8 cellular contexts compared by ENCODE assay signal in genomic region chr7:27174077-27175004, GRCh38. TPM values are rescaled to one million over a fixed set of nuclear protein-coding genes. Genes with fewer than 3 reads are reported as not detected.
DNase-seq lines count a peak whose midpoint lies in the region; ATAC-seq and TF ChIP-seq lines count a peak whose summit lies in the region.

TSS of gene HOXA10 (minus strand) at chr7:27174320. CDS start at chr7:27174306, 14 bp downstream.

- H3K9me3 Mint-ChIP-seq in MCF 10A (ENCODE audit: unreplicated experiment): no peaks in the 10 kb centered on the region
- peaks cover 0 to 11% (median 2%) of the 10 kb centered on the region in 11 donors for H3K9me3 Mint-ChIP-seq in naive thymus-derived CD4-positive, alpha-beta T cell

- POLR2A ChIA-PET in MCF 10A (lab: Yijun Ruan, JAX): interaction anchor here (0.7 to 6.3 kb wide), 7 partner anchors 12 to 495 kb away, joined by 3 to 59 read pairs (median 36); partner anchors contain the start of genes HOXA5 and HOXA6
- POLR2A ChIA-PET in naive thymus-derived CD4-positive, alpha-beta T cell (lab: Charles Lee): interaction anchor here (1.1 kb wide), 1 partner anchor 25 kb away, joined by 4 read pairs; no protein-coding TSS in a partner anchor

- no peak for ATAC-seq in naive thymus-derived CD4-positive, alpha-beta T cell
- ATAC-seq in HG03196 (IDR thresholded peaks at IDR 0.05; ENCODE audit: unreplicated experiment) (no peak), GM21717 (IDR thresholded peaks at IDR 0.05; ENCODE audit: unreplicated experiment) (no peak), HG03280 (IDR thresholded peaks at IDR 0.05; ENCODE audit: unreplicated experiment) (no peak)

- H3K4me1 Mint-ChIP-seq in MCF 10A (ENCODE audit: insufficient read depth, unreplicated experiment): peaks cover 12% of the 10 kb centered on the region
- peaks cover 9 to 32% (median 20%) of the 10 kb centered on the region in 7 donors for H3K4me1 Mint-ChIP-seq in naive thymus-derived CD4-positive, alpha-beta T cell

- H3K4me1 ChIP-seq in DOHH2 (ENCODE audit: control insufficient read depth, low read length): peaks cover 13% of the 10 kb centered on the region
- peaks cover 16% of the 10 kb centered on the region in 2 donors for H3K4me1 ChIP-seq in naive thymus-derived CD4-positive, alpha-beta T cell (ENCODE audit: control insufficient read depth in 2 of 2, insufficient read depth in 2 of 2, low read length in 2 of 2)

- peak within 1 kb of the TSS; percentile 79 for H3K4me3 Mint-ChIP-seq in MCF 10A (ENCODE audit: unreplicated experiment)
- H3K4me3 Mint-ChIP-seq in naive thymus-derived CD4-positive, alpha-beta T cell: peak within 1 kb of the TSS in 9 of 10 donors; percentile 50 to 79 (median 69)

- H3K36me3 Mint-ChIP-seq in MCF 10A (ENCODE audit: insufficient read depth, unreplicated experiment): peaks cover 11% of the 10 kb centered on the region
- no peaks in the 10 kb centered on the region for H3K36me3 Mint-ChIP-seq in naive thymus-derived CD4-positive, alpha-beta T cell

- peak within 1 kb of the TSS; percentile 73 for H3K4me2 ChIP-seq in DOHH2 (ENCODE audit: low read length)

- DNase-seq in NB4 (ENCODE audit: low read depth) (peak; percentile 67), MCF 10A (ENCODE audit: unreplicated experiment) (no peak), activated gamma-delta T cell (lab: John Stamatoyannopoulos, UW) (no peak)
- peak in 3 of 9 donors; percentile 14 to 19 (median 15) for DNase-seq in naive thymus-derived CD4-positive, alpha-beta T cell

- H3K79me2 ChIP-seq in DOHH2 (ENCODE audit: control insufficient read depth, low read length): no peaks in the 10 kb centered on the region

- intact Hi-C loops in MCF 10A (cut with micrococcal nuclease): no loop called here
- intact Hi-C loops in naive thymus-derived CD4-positive, alpha-beta T cell (cut with micrococcal nuclease): loop anchor here in 1 of 2 donors (1.0 to 5.0 kb wide), 2 partner anchors 10 to 972 kb away; partner anchors contain the start of genes CBX3 and HNRNPA2B1

- H3K27ac ChIP-seq in DOHH2 (ENCODE audit: low read depth, low read length): no peak within 1 kb of the TSS
- no peak within 1 kb of the TSS for H3K27ac ChIP-seq in naive thymus-derived CD4-positive, alpha-beta T cell (ENCODE audit: low read depth, low read length)

- peaks cover 5% of the 10 kb centered on the region; the same call in 1 of the 2 replicates for H4K20me1 ChIP-seq in DOHH2 (ENCODE audit: control insufficient read depth, insufficient read depth, low read depth, low read length)

- H3K27me3 Mint-ChIP-seq in MCF 10A (ENCODE audit: insufficient read depth, unreplicated experiment): no peaks in the 10 kb centered on the region
- H3K27me3 Mint-ChIP-seq in naive thymus-derived CD4-positive, alpha-beta T cell: peaks cover 64 to 73% (median 69%) of the 10 kb centered on the region in 5 donors

- peak; percentile 40 for TF ChIP-seq POLR2A in NB4 (IDR thresholded peaks at IDR 0.05; ENCODE audit: extremely low read depth, insufficient read length)

- H3K9me2 ChIP-seq in DOHH2 (replicated peaks; ENCODE audit: control insufficient read depth, low read length): no peaks in the 10 kb centered on the region

- CTCF ChIA-PET in MCF 10A (lab: Yijun Ruan, JAX): no interaction called here
- CTCF ChIA-PET in naive thymus-derived CD4-positive, alpha-beta T cell (lab: Charles Lee): no interaction called here

- peaks cover 59% of the 10 kb centered on the region for H3K27me3 ChIP-seq in DOHH2 (ENCODE audit: control insufficient read depth, low read length)
- H3K27me3 ChIP-seq in naive thymus-derived CD4-positive, alpha-beta T cell (ENCODE audit: control insufficient read depth in 2 of 2, insufficient read depth in 2 of 2, low read length in 2 of 2): peaks cover 27 to 58% of the 10 kb centered on the region in 2 donors

- H3K4me3 ChIP-seq in DOHH2 (ENCODE audit: low read length): peak within 1 kb of the TSS; percentile 66
- peak within 1 kb of the TSS; percentile 82 for H3K4me3 ChIP-seq in NB4 (ENCODE audit: low read depth, low read length)
- peak within 1 kb of the TSS; percentile 36 for H3K4me3 ChIP-seq in naive thymus-derived CD4-positive, alpha-beta T cell (ENCODE audit: low read length)

- TF ChIP-seq CTCF in DOHH2 (IDR thresholded peaks at IDR 0.05; ENCODE audit: low read depth, low read length, poor library complexity, severe bottlenecking) (no peak), NB4 (IDR thresholded peaks at IDR 0.05; ENCODE audit: low read depth, low read length) (no peak), MCF 10A (IDR thresholded peaks at IDR 0.05; ENCODE audit: unreplicated experiment) (no peak)

- H3K36me3 ChIP-seq in DOHH2 (ENCODE audit: control insufficient read depth, low read length): no peaks in the 10 kb centered on the region
- H3K36me3 ChIP-seq in naive thymus-derived CD4-positive, alpha-beta T cell (ENCODE audit: control insufficient read depth in 2 of 3, insufficient read depth in 3 of 3, low read length in 3 of 3): no peaks in the 10 kb centered on the region

- H3K27ac Mint-ChIP-seq in MCF 10A (ENCODE audit: low read depth, unreplicated experiment): no peak within 1 kb of the TSS
- peak within 1 kb of the TSS in 3 of 9 donors; percentile 44 to 70 (median 57) for H3K27ac Mint-ChIP-seq in naive thymus-derived CD4-positive, alpha-beta T cell

- H3K9me3 ChIP-seq in DOHH2 (ENCODE audit: control insufficient read depth, insufficient read depth, low read length): no peaks in the 10 kb centered on the region
- H3K9me3 ChIP-seq in naive thymus-derived CD4-positive, alpha-beta T cell (ENCODE audit: control insufficient read depth in 2 of 3, low read length in 3 of 3): no peaks in the 10 kb centered on the region

- no TSS peak for BruUV-seq in MCF 10A (replicated peaks; lab: Mats Ljungman, UMichigan)

- peaks cover 10% of the 10 kb centered on the region for H3F3A ChIP-seq in DOHH2 (ENCODE audit: control insufficient read depth, insufficient read depth)

RNA-seq across cellular contexts. Expression of gene HOXA10, which starts in this region (rescaled TPM):
- total RNA-seq in MCF 10A (2022): 3.9 and 5.6 TPM in 2 replicates
- under 1 TPM in 1 of 5 experiments, not detected in 4; 0.66 TPM for total RNA-seq in naive thymus-derived CD4-positive, alpha-beta T cell
- polyA plus RNA-seq in naive thymus-derived CD4-positive, alpha-beta T cell: not detected
